In the genomic region with DNA sequence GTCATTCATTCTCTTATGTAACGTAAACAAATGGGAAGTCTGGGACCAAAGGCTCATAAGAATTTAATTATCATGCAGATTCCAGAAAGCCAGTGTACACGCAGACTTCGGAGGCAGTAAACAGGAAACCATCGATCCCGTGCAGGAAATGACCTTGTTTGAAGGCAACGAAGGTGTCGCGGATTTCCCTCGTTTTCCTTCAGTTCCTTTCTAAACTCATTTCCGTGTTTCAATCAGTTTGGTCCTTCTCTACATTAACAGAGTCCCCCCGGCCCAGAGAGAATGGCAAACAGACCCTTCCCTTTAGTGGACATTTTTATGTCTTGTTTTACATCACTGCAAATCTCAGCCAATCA, we compare ENCODE assay signal across 8 cellular contexts. TPM values are rescaled to one million over a fixed set of nuclear protein-coding genes. Genes with fewer than 3 reads are reported as not detected.
A peak's percentile ranks its signal among the peaks of the same experiment; 100 is the strongest.
DNase-seq lines count a peak whose midpoint lies in the region; ATAC-seq and TF ChIP-seq lines count a peak whose summit lies in the region.

No MANE protein-coding gene starts in this region.

- H3K9me3 Mint-ChIP-seq in activated T-cell treated with anti-CD3 and anti-CD28 coated beads, Interleukin-2, amount 50 U/mL, for 4 hours = no peaks in the 10 kb centered on the region

- no peaks in the 10 kb centered on the region for H3K36me3 Mint-ChIP-seq in activated T-cell treated with anti-CD3 and anti-CD28 coated beads, Interleukin-2, amount 50 U/mL, for 4 hours (ENCODE audit: insufficient read depth)

- no peak for TF ChIP-seq CTCF in WI38 (IDR thresholded peaks at IDR 0.05; ENCODE audit: low read depth, low read length)

- H3K4me3 ChIP-seq in WI38 (ENCODE audit: low read depth, low read length) = peak overlapping the region; percentile 69

- DNase-seq in activated T-cell treated with anti-CD3 and anti-CD28 coated beads, Interleukin-2, amount 50 U/mL, for 4 hours = no peak
- no peak for DNase-seq in activated T-cell treated with anti-CD3 and anti-CD28 coated beads for 4 hours
- peak; percentile 96 for DNase-seq in glomerular endothelial cell (ENCODE audit: extremely low read depth, low read depth, low spot score)
- DNase-seq in sciatic nerve (ENCODE audit: low spot score) = no peak
- DNase-seq in hippocampal formation (lab: John Stamatoyannopoulos, UW) = no peak
- no peak for DNase-seq in NCI-H2171 treated with DMSO at 0.1 percent for 48 hours (lab: John Stamatoyannopoulos, UW)

- ATAC-seq in activated T-cell treated with anti-CD3 and anti-CD28 coated beads, Interleukin-2, amount 50 U/mL, for 4 hours = peak; percentile 20 to 22
- peak; percentile 19 for ATAC-seq in HG02943 (IDR thresholded peaks at IDR 0.05; ENCODE audit: low read depth, unreplicated experiment)
- peak; percentile 36 for ATAC-seq in sciatic nerve

- H3K4me3 Mint-ChIP-seq in activated T-cell treated with anti-CD3 and anti-CD28 coated beads, Interleukin-2, amount 50 U/mL, for 4 hours = peak overlapping the region; percentile 91

- no peaks in the 10 kb centered on the region for H3K27me3 Mint-ChIP-seq in activated T-cell treated with anti-CD3 and anti-CD28 coated beads, Interleukin-2, amount 50 U/mL, for 4 hours (ENCODE audit: low read depth)

- H3K4me1 Mint-ChIP-seq in activated T-cell treated with anti-CD3 and anti-CD28 coated beads, Interleukin-2, amount 50 U/mL, for 4 hours (ENCODE audit: low read depth) = peaks cover 14% of the 10 kb centered on the region

- intact Hi-C loops in sciatic nerve (cut with DNase I) = no loop called here

RNA-seq across cellular contexts. Expression of a gene that starts 6.3 kb away (rescaled TPM):
- total RNA-seq in activated T-cell treated with anti-CD3 and anti-CD28 coated beads, Interleukin-2, amount 50 U/mL, for 4 hours = 10 to 100 TPM; 17.7 to 20.7 (median 19.0) TPM
- 10.9 and 11.3 TPM in 2 replicates for total RNA-seq in glomerular endothelial cell
- 29.9 TPM for total RNA-seq in sciatic nerve

RNA-seq across cellular contexts. Expression of a gene that starts 39.9 kb away (rescaled TPM):
- 1 to 10 TPM in 1 of 3 donors, under 1 TPM in 2; 0.49 to 1.5 (median 0.63) TPM for total RNA-seq in activated T-cell treated with anti-CD3 and anti-CD28 coated beads, Interleukin-2, amount 50 U/mL, for 4 hours
- total RNA-seq in glomerular endothelial cell (0.44 TPM in 1 of 2 replicates, not detected in the other), sciatic nerve (21.8 TPM)

RNA-seq across cellular contexts. Expression of a gene that starts 55.8 kb away (rescaled TPM):
- 10 to 100 TPM; 41.6 to 49.5 (median 42.0) TPM for total RNA-seq in activated T-cell treated with anti-CD3 and anti-CD28 coated beads, Interleukin-2, amount 50 U/mL, for 4 hours
- total RNA-seq in glomerular endothelial cell (22.3 and 37.3 TPM in 2 replicates), sciatic nerve (34.8 TPM)
